In genomic region chr22:40922484-40923303, GRCh38 we compare ENCODE assay signal across 8 cellular contexts. TPM values are rescaled to one million over a fixed set of nuclear protein-coding genes. Genes with fewer than 3 reads are reported as not detected.
DNase-seq lines count a peak whose midpoint lies in the region; ATAC-seq and TF ChIP-seq lines count a peak whose summit lies in the region.

No MANE protein-coding gene starts in this region.

- peak overlapping the region; percentile 22 for H3K27ac Mint-ChIP-seq in activated CD4-positive, alpha-beta T cell treated with anti-CD3 and anti-CD28 coated beads, Interleukin-2, amount 10 ng/mL, durations not matched to agents 7 days and 5 days

- H3K4me1 Mint-ChIP-seq in activated CD4-positive, alpha-beta T cell treated with anti-CD3 and anti-CD28 coated beads, Interleukin-2, amount 10 ng/mL, durations not matched to agents 7 days and 5 days = peaks cover 4% of the 10 kb centered on the region

- peak; percentile 64 to 90 (median 82) for TF ChIP-seq CTCF in dorsolateral prefrontal cortex (IDR thresholded peaks at IDR 0.05 in 54 of 56, conservative IDR thresholded peaks at IDR 0.05 in 2 of 56; ENCODE audit: low read depth in 1 of 56, partially characterized antibody in 56 of 56)

- peak; percentile 62 for DNase-seq in activated CD4-positive, alpha-beta T cell treated with anti-CD3 and anti-CD28 coated beads, Interleukin-2, amount 10 ng/mL, durations not matched to agents 7 days and 5 days
- no peak for DNase-seq in activated CD4-positive, alpha-beta T cell treated with anti-CD3 and anti-CD28 coated beads, Interleukin-2, amount 50 U/mL, for 48 hours
- peak; percentile 85 for DNase-seq in Karpas-422
- DNase-seq in SK-N-DZ (ENCODE audit: low spot score) = peak; percentile 47
- no peak for DNase-seq in dorsolateral prefrontal cortex
- DNase-seq in lung microvascular endothelial cell (ENCODE audit: low read depth in 2 of 2) = peak; percentile 72 to 83
- DNase-seq in 8988T = no peak

- H3K4me3 ChIP-seq in Karpas-422 (ENCODE audit: low read length) = no peak overlapping the region
- peak overlapping the region in 1 of 59 donors; percentile 3 for H3K4me3 ChIP-seq in dorsolateral prefrontal cortex

- no peaks in the 10 kb centered on the region for H3K27me3 Mint-ChIP-seq in activated CD4-positive, alpha-beta T cell treated with anti-CD3 and anti-CD28 coated beads, Interleukin-2, amount 10 ng/mL, durations not matched to agents 7 days and 5 days

- no peak for ATAC-seq in HG02610 (IDR thresholded peaks at IDR 0.05; ENCODE audit: unreplicated experiment)

- H3K9me2 ChIP-seq in Karpas-422 (replicated peaks; ENCODE audit: insufficient read depth, low read length) = no peaks in the 10 kb centered on the region

- H3K27ac ChIP-seq in Karpas-422 (ENCODE audit: low read length) (no peak overlapping the region), dorsolateral prefrontal cortex (peak overlapping the region in 5 of 59 donors; percentile 6 to 34 (median 16))

- H3K9me3 ChIP-seq in Karpas-422 (ENCODE audit: low read length) = no peaks in the 10 kb centered on the region

- no peaks in the 10 kb centered on the region for H4K20me1 ChIP-seq in Karpas-422 (ENCODE audit: insufficient read depth, low read depth, low read length)

- no peak overlapping the region for H3K4me2 ChIP-seq in Karpas-422 (ENCODE audit: low read depth, low read length, poor library complexity, severe bottlenecking)

- no peak overlapping the region for H3K4me3 Mint-ChIP-seq in activated CD4-positive, alpha-beta T cell treated with anti-CD3 and anti-CD28 coated beads, Interleukin-2, amount 10 ng/mL, durations not matched to agents 7 days and 5 days

- intact Hi-C loops in dorsolateral prefrontal cortex (cut with DNase I) = loop anchor here in 1 of 2 donors (5.0 kb wide), 1 partner anchor 605 kb away; no protein-coding TSS in a partner anchor

- H3K36me3 ChIP-seq in Karpas-422 (ENCODE audit: insufficient read depth, low read length) = 0 out of 2 replicates have a peak, but pooled peaks cover 2% of the 10 kb centered on the region

- H3K27me3 ChIP-seq in Karpas-422 (ENCODE audit: low read length) = no peaks in the 10 kb centered on the region
- no peaks in the 10 kb centered on the region for H3K27me3 ChIP-seq in dorsolateral prefrontal cortex

- POLR2A ChIA-PET in activated CD4-positive, alpha-beta T cell treated with anti-CD3 and anti-CD28 coated beads, Interleukin-2, amount 10 ng/mL, durations not matched to agents 7 days and 5 days (lab: Charles Lee) = interaction anchor here (0.6 to 1.1 kb wide), 2 partner anchors 161 to 315 kb away, joined by 3 to 7 read pairs; no protein-coding TSS in a partner anchor

- CTCF ChIA-PET in activated CD4-positive, alpha-beta T cell treated with anti-CD3 and anti-CD28 coated beads, Interleukin-2, amount 10 ng/mL, durations not matched to agents 7 days and 5 days (lab: Charles Lee) = interaction anchor here (0.5 to 2.6 kb wide), 30 partner anchors 9 to 351 kb away, joined by 3 to 38 read pairs (median 4); partner anchors contain the start of genes CHADL, EP300 and RBX1

- H3K79me2 ChIP-seq in Karpas-422 (ENCODE audit: low read length) = no peaks in the 10 kb centered on the region

- no peak overlapping the region for H3K9ac ChIP-seq in Karpas-422 (ENCODE audit: low read length)

- H2AFZ ChIP-seq in Karpas-422 (ENCODE audit: low read length) = no peak overlapping the region

- no peaks in the 10 kb centered on the region for H3K4me1 ChIP-seq in Karpas-422 (ENCODE audit: low read length)

- H3K9me3 Mint-ChIP-seq in activated CD4-positive, alpha-beta T cell treated with anti-CD3 and anti-CD28 coated beads, Interleukin-2, amount 10 ng/mL, durations not matched to agents 7 days and 5 days = no peaks in the 10 kb centered on the region

- H3K36me3 Mint-ChIP-seq in activated CD4-positive, alpha-beta T cell treated with anti-CD3 and anti-CD28 coated beads, Interleukin-2, amount 10 ng/mL, durations not matched to agents 7 days and 5 days (ENCODE audit: low read depth) = peaks cover 9% of the 10 kb centered on the region

RNA-seq across cellular contexts. Expression of gene RBX1, which starts 28.5 kb away (rescaled TPM):
- total RNA-seq in activated CD4-positive, alpha-beta T cell treated with anti-CD3 and anti-CD28 coated beads, Interleukin-2, amount 10 ng/mL, durations not matched to agents 7 days and 5 days = 10 to 100 TPM; 71.5 to 81.1 TPM
- total RNA-seq in Karpas-422 (2014; rRNA removed; shearing (Covaris generic); ENCODE audit: low replicate concordance) = 57.5 and 86.1 TPM in 2 replicates
- 197 and 226 TPM in 2 replicates for polyA plus RNA-seq in SK-N-DZ (2014; cell fraction: cytosol; rRNA removed)
- 107 TPM in 2 replicates for polyA plus RNA-seq in SK-N-DZ (2014; cell fraction: nucleus; rRNA removed)
- total RNA-seq in dorsolateral prefrontal cortex = 10 to 100 TPM; 33.0 to 73.0 (median 57.3) TPM
- 72.4 and 81.3 TPM in 2 replicates for total RNA-seq in lung microvascular endothelial cell

Comparison
In these comparisons a context has a peak if more than half of its experiments do, and no peak if none do; other contexts are left out.
1. DNase-seq: peak in activated CD4-positive, alpha-beta T cell treated with anti-CD3 and anti-CD28 coated beads, Interleukin-2, amount 10 ng/mL, durations not matched to agents 7 days and 5 days (single experiment), Karpas-422 (single experiment), SK-N-DZ (single experiment) and lung microvascular endothelial cell (2 of 2); none in activated CD4-positive, alpha-beta T cell treated with anti-CD3 and anti-CD28 coated beads, Interleukin-2, amount 50 U/mL, for 48 hours (0 of 2), dorsolateral prefrontal cortex (0 of 10) and 8988T (single experiment).